Comparison of ENCODE assay signal across 1 cellular context in genomic region chr10:4867520-4868356, GRCh38.
TF ChIP-seq lines count a peak whose summit lies in the region.

No MANE protein-coding gene starts in this region.

TF ChIP-seq in K562, 482 proteins besides CTCF, POLR2A, EP300 and RAD21 (continued from another document and continues in another):
- TF ChIP-seq IRF9 (tag; IDR thresholded peaks at IDR 0.05) (0 out of 2 replicates have a peak, but pooled peaks have one; percentile 7), NRF1 (conservative IDR thresholded peaks at IDR 0.05 in 1 of 2, IDR thresholded peaks at IDR 0.05 in 1 of 2) (no peak), NR2F6 (CRISPR knock-in tag; IDR thresholded peaks at IDR 0.05) (no peak), FUS (optimal IDR thresholded peaks at IDR 0.05; ENCODE audit: low read depth, low read length) (no peak), PHF21A (IDR thresholded peaks at IDR 0.05; ENCODE audit: borderline replicate concordance, low read depth) (no peak), ZNF24 (IDR thresholded peaks at IDR 0.05) (peak; percentile 75; the same call in 1 of the 2 replicates), MXD1 (CRISPR knock-in tag; IDR thresholded peaks at IDR 0.05; ENCODE audit: borderline replicate concordance, poor library complexity, severe bottlenecking) (no peak), ETS2 (tag; IDR thresholded peaks at IDR 0.05; ENCODE audit: borderline replicate concordance, poor library complexity, severe bottlenecking) (no peak), FOXA1 (IDR thresholded peaks at IDR 0.05; ENCODE audit: borderline replicate concordance) (no peak), CCNT2 (IDR thresholded peaks at IDR 0.05; ENCODE audit: borderline replicate concordance, extremely low read depth, insufficient read length, low read depth, low read length) (peak; percentile 81), HDGF (IDR thresholded peaks at IDR 0.05) (no peak), COPS2 (conservative IDR thresholded peaks at IDR 0.05) (no peak), HNRNPH1 (optimal IDR thresholded peaks at IDR 0.05; ENCODE audit: low read depth, low read length) (no peak), ZBTB9 (CRISPR knock-in tag; IDR thresholded peaks at IDR 0.05) (no peak), SFPQ (IDR thresholded peaks at IDR 0.05; ENCODE audit: low read depth, low read length) (no peak), ZSCAN32 (CRISPR knock-in tag; IDR thresholded peaks at IDR 0.05) (no peak), BRD4 (IDR thresholded peaks at IDR 0.05) (0 out of 2 replicates have a peak, but pooled peaks have one; percentile 57), SREBF1 (IDR thresholded peaks at IDR 0.05; ENCODE audit: borderline replicate concordance, low read depth, low read length) (no peak), HDAC2 (IDR thresholded peaks at IDR 0.05) (peak; percentile 93), ZBTB11 (CRISPR knock-in tag; IDR thresholded peaks at IDR 0.05) (no peak), DDX20 (tag; IDR thresholded peaks at IDR 0.05; ENCODE audit: low read depth) (no peak), ZNF592 (IDR thresholded peaks at IDR 0.05) (0 out of 2 replicates have a peak, but pooled peaks have one; percentile 14), ZNF589 (CRISPR knock-in tag; IDR thresholded peaks at IDR 0.05; ENCODE audit: low read depth) (peak; percentile 44; the same call in 1 of the 2 replicates), NONO (IDR thresholded peaks at IDR 0.05; ENCODE audit: low read depth in 2 of 2, low read length in 1 of 2) (no peak), PCBP2 (IDR thresholded peaks at IDR 0.05; ENCODE audit: low read depth, low read length, poor library complexity, severe bottlenecking) (no peak)
- TF ChIP-seq, protein P1, sequence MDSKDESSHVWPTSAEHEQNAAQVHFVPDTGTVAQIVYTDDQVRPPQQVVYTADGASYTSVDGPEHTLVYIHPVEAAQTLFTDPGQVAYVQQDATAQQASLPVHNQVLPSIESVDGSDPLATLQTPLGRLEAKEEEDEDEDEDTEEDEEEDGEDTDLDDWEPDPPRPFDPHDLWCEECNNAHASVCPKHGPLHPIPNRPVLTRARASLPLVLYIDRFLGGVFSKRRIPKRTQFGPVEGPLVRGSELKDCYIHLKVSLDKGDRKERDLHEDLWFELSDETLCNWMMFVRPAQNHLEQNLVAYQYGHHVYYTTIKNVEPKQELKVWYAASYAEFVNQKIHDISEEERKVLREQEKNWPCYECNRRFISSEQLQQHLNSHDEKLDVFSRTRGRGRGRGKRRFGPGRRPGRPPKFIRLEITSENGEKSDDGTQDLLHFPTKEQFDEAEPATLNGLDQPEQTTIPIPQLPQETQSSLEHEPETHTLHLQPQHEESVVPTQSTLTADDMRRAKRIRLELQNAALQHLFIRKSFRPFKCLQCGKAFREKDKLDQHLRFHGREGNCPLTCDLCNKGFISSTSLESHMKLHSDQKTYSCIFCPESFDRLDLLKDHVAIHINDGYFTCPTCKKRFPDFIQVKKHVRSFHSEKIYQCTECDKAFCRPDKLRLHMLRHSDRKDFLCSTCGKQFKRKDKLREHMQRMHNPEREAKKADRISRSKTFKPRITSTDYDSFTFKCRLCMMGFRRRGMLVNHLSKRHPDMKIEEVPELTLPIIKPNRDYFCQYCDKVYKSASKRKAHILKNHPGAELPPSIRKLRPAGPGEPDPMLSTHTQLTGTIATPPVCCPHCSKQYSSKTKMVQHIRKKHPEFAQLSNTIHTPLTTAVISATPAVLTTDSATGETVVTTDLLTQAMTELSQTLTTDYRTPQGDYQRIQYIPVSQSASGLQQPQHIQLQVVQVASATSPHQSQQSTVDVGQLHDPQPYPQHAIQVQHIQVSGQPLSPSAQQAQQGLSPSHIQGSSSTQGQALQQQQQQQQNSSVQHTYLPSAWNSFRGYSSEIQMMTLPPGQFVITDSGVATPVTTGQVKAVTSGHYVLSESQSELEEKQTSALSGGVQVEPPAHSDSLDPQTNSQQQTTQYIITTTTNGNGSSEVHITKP (IDR thresholded peaks at IDR 0.05; ENCODE audit: partially characterized antibody): no peak
- TF ChIP-seq, protein P2, sequence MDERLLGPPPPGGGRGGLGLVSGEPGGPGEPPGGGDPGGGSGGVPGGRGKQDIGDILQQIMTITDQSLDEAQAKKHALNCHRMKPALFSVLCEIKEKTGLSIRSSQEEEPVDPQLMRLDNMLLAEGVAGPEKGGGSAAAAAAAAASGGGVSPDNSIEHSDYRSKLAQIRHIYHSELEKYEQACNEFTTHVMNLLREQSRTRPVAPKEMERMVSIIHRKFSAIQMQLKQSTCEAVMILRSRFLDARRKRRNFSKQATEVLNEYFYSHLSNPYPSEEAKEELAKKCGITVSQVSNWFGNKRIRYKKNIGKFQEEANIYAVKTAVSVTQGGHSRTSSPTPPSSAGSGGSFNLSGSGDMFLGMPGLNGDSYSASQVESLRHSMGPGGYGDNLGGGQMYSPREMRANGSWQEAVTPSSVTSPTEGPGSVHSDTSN (CRISPR knock-in tag; IDR thresholded peaks at IDR 0.05; ENCODE audit: low read depth): no peak
- TF ChIP-seq, protein P2 (tag; conservative IDR thresholded peaks at IDR 0.05; ENCODE audit: low read depth): peak; percentile 67
- TF ChIP-seq, protein P3, sequence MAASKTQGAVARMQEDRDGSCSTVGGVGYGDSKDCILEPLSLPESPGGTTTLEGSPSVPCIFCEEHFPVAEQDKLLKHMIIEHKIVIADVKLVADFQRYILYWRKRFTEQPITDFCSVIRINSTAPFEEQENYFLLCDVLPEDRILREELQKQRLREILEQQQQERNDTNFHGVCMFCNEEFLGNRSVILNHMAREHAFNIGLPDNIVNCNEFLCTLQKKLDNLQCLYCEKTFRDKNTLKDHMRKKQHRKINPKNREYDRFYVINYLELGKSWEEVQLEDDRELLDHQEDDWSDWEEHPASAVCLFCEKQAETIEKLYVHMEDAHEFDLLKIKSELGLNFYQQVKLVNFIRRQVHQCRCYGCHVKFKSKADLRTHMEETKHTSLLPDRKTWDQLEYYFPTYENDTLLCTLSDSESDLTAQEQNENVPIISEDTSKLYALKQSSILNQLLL (CRISPR knock-in tag; IDR thresholded peaks at IDR 0.05; ENCODE audit: borderline replicate concordance): no peak
- TF ChIP-seq, protein P4, sequence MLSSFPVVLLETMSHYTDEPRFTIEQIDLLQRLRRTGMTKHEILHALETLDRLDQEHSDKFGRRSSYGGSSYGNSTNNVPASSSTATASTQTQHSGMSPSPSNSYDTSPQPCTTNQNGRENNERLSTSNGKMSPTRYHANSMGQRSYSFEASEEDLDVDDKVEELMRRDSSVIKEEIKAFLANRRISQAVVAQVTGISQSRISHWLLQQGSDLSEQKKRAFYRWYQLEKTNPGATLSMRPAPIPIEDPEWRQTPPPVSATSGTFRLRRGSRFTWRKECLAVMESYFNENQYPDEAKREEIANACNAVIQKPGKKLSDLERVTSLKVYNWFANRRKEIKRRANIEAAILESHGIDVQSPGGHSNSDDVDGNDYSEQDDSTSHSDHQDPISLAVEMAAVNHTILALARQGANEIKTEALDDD (IDR thresholded peaks at IDR 0.05): peak; percentile 100
- TF ChIP-seq, protein P5, sequence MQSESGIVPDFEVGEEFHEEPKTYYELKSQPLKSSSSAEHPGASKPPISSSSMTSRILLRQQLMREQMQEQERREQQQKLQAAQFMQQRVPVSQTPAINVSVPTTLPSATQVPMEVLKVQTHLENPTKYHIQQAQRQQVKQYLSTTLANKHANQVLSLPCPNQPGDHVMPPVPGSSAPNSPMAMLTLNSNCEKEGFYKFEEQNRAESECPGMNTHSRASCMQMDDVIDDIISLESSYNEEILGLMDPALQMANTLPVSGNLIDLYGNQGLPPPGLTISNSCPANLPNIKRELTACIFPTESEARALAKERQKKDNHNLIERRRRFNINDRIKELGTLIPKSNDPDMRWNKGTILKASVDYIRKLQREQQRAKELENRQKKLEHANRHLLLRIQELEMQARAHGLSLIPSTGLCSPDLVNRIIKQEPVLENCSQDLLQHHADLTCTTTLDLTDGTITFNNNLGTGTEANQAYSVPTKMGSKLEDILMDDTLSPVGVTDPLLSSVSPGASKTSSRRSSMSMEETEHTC (IDR thresholded peaks at IDR 0.05): no peak
